10 cellular contexts compared by ENCODE assay signal in the genomic region with DNA sequence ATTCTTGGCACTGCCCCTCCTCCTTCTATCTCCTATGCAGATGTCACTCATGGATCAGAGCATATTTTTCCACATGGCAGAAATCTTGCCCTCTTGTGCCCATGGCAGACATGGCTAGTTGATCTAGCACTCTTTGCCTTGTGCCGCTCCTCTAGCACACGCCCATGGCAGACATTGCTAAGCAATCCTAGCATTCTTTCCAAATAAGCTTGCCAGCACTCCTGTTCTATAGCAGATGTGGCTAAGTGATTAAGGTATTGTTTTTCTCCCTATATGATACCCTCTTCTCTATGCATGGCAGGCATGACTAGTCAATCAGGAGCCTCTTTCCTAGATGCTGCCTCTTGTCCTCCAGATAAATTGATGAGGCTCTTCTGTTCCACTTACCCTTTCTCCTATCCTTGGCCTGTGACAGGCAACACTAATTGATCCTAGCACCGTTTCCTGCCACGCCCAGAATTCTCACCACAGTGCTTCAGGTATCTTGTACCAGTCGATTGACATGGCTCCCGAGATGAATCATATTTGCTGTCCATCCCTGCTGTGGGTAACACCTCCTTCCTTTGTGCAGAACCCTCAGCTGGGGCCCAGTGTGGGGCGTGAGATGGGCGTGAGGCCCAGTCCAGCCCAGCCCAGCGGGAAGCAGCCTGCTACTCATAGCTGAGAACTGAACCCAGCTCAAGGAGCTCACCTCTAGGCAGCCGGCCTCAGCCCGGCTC. TPM values are rescaled to one million over a fixed set of nuclear protein-coding genes. Genes with fewer than 3 reads are reported as not detected.
DNase-seq lines count a peak whose midpoint lies in the region; ATAC-seq and TF ChIP-seq lines count a peak whose summit lies in the region.
"Had no signal": no experiment of that assay in that cellular context is flagged by ENCODE, and none has a peak within 500 bp of the region (broad histone marks: within the 10 kb centered on the region; RNA-seq: fewer than 3 reads in every experiment).

No MANE protein-coding gene starts in this region.

- H3K27ac Mint-ChIP-seq in activated naive CD4-positive, alpha-beta T cell treated with anti-CD3 and anti-CD28 coated beads for 36 hours = peak overlapping the region; percentile 61
- H3K27ac Mint-ChIP-seq in activated CD4-positive, alpha-beta memory T cell treated with anti-CD3 and anti-CD28 coated beads, Interleukin-2, amount 10 ng/mL, durations not matched to agents 7 days and 5 days = peak overlapping the region; percentile 83
- H3K27ac Mint-ChIP-seq in type B pancreatic cell = peak overlapping the region; percentile 81

- TF ChIP-seq CTCF in foreskin fibroblast (IDR thresholded peaks at IDR 0.05; ENCODE audit: low read depth, low read length) (no peak), type B pancreatic cell (conservative IDR thresholded peaks at IDR 0.05) (no peak)

- no peak overlapping the region for H3K4me3 ChIP-seq in foreskin fibroblast (ENCODE audit: low read depth in 1 of 2, low read length in 2 of 2)
- H3K4me3 ChIP-seq: Peyer's patch had no signal

- CTCF ChIA-PET in activated naive CD4-positive, alpha-beta T cell treated with anti-CD3 and anti-CD28 coated beads for 36 hours (lab: Charles Lee) = interaction anchor here (0.6 to 0.9 kb wide), 2 partner anchors 49 to 105 kb away, joined by 3 read pairs; no protein-coding TSS in a partner anchor
- CTCF ChIA-PET in activated CD4-positive, alpha-beta memory T cell treated with anti-CD3 and anti-CD28 coated beads, Interleukin-2, amount 10 ng/mL, durations not matched to agents 7 days and 5 days (lab: Charles Lee) = interaction anchor here (0.8 to 1.5 kb wide), 4 partner anchors 12 to 92 kb away, joined by 3 to 8 read pairs (median 5); partner anchors contain the start of genes CARM1 and DNM2

- intact Hi-C loops in activated naive CD4-positive, alpha-beta T cell treated with anti-CD3 and anti-CD28 coated beads for 36 hours (cut with micrococcal nuclease) = loop anchor here (1.0 kb wide), 1 partner anchor 12 kb away; no protein-coding TSS in a partner anchor

- no peaks in the 10 kb centered on the region for H3K9me3 Mint-ChIP-seq in activated naive CD4-positive, alpha-beta T cell treated with anti-CD3 and anti-CD28 coated beads for 36 hours
- H3K9me3 Mint-ChIP-seq in activated CD4-positive, alpha-beta memory T cell treated with anti-CD3 and anti-CD28 coated beads, Interleukin-2, amount 10 ng/mL, durations not matched to agents 7 days and 5 days = peaks cover 8% of the 10 kb centered on the region
- H3K9me3 Mint-ChIP-seq in type B pancreatic cell = peaks cover 4% of the 10 kb centered on the region

- peak; percentile 60 for DNase-seq in activated naive CD4-positive, alpha-beta T cell treated with anti-CD3 and anti-CD28 coated beads for 36 hours
- no peak for DNase-seq in activated naive CD4-positive, alpha-beta T cell (lab: John Stamatoyannopoulos, UW)
- peak; percentile 80 for DNase-seq in activated CD4-positive, alpha-beta memory T cell treated with anti-CD3 and anti-CD28 coated beads, Interleukin-2, amount 10 ng/mL, durations not matched to agents 7 days and 5 days
- DNase-seq in foreskin fibroblast (peak; percentile 53 to 81), type B pancreatic cell (ENCODE audit: extremely low spot score, unreplicated experiment) (no peak), 8988T (no peak), KBM-7 (no peak)
- DNase-seq: DND-41 had no signal

- POLR2A ChIA-PET in activated CD4-positive, alpha-beta memory T cell treated with anti-CD3 and anti-CD28 coated beads, Interleukin-2, amount 10 ng/mL, durations not matched to agents 7 days and 5 days (lab: Charles Lee) = interaction anchor here (0.6 to 1.6 kb wide), 5 partner anchors 11 to 91 kb away, joined by 3 to 9 read pairs (median 4); partner anchors contain the start of genes DNM2 and TMED1

- no peak for ATAC-seq in HG02610 (IDR thresholded peaks at IDR 0.05; ENCODE audit: unreplicated experiment)

- H3K27me3 Mint-ChIP-seq in activated naive CD4-positive, alpha-beta T cell treated with anti-CD3 and anti-CD28 coated beads for 36 hours (ENCODE audit: low read depth) = no peaks in the 10 kb centered on the region
- no peaks in the 10 kb centered on the region for H3K27me3 Mint-ChIP-seq in activated CD4-positive, alpha-beta memory T cell treated with anti-CD3 and anti-CD28 coated beads, Interleukin-2, amount 10 ng/mL, durations not matched to agents 7 days and 5 days
- H3K27me3 Mint-ChIP-seq in type B pancreatic cell = no peaks in the 10 kb centered on the region

- in situ Hi-C loops in KBM-7 (cut with MboI; ENCODE audit: low pct_unique_long_range_greater_than_20kb, low sequenced_read_pairs) = no loop called here

- peaks cover 20% of the 10 kb centered on the region for H3K4me1 Mint-ChIP-seq in activated naive CD4-positive, alpha-beta T cell treated with anti-CD3 and anti-CD28 coated beads for 36 hours (ENCODE audit: low read depth)
- H3K4me1 Mint-ChIP-seq in activated CD4-positive, alpha-beta memory T cell treated with anti-CD3 and anti-CD28 coated beads, Interleukin-2, amount 10 ng/mL, durations not matched to agents 7 days and 5 days = peaks cover 50% of the 10 kb centered on the region
- H3K4me1 Mint-ChIP-seq in type B pancreatic cell (ENCODE audit: unreplicated experiment) = peaks cover 7% of the 10 kb centered on the region

- no peak overlapping the region for H3K4me3 Mint-ChIP-seq in activated naive CD4-positive, alpha-beta T cell treated with anti-CD3 and anti-CD28 coated beads for 36 hours
- peak overlapping the region; percentile 22 for H3K4me3 Mint-ChIP-seq in activated CD4-positive, alpha-beta memory T cell treated with anti-CD3 and anti-CD28 coated beads, Interleukin-2, amount 10 ng/mL, durations not matched to agents 7 days and 5 days
- peak overlapping the region; percentile 8 for H3K4me3 Mint-ChIP-seq in type B pancreatic cell

- peaks cover 15% of the 10 kb centered on the region for H3K36me3 Mint-ChIP-seq in activated naive CD4-positive, alpha-beta T cell treated with anti-CD3 and anti-CD28 coated beads for 36 hours (ENCODE audit: low read depth)
- peaks cover 54% of the 10 kb centered on the region for H3K36me3 Mint-ChIP-seq in activated CD4-positive, alpha-beta memory T cell treated with anti-CD3 and anti-CD28 coated beads, Interleukin-2, amount 10 ng/mL, durations not matched to agents 7 days and 5 days (ENCODE audit: low read depth)
- H3K36me3 Mint-ChIP-seq in type B pancreatic cell = peaks cover 29% of the 10 kb centered on the region

RNA-seq across cellular contexts. Expression of gene TMED1, which starts 26.9 kb away (rescaled TPM):
- 10 to 100 TPM; 15.3 to 16.7 TPM for total RNA-seq in activated naive CD4-positive, alpha-beta T cell treated with anti-CD3 and anti-CD28 coated beads for 36 hours
- total RNA-seq in activated CD4-positive, alpha-beta memory T cell treated with anti-CD3 and anti-CD28 coated beads, Interleukin-2, amount 10 ng/mL, durations not matched to agents 7 days and 5 days = 10 to 100 TPM; 15.7 to 17.3 TPM
- total RNA-seq in type B pancreatic cell (ENCODE audit: low replicate concordance) = 23.0 and 30.9 TPM in 2 replicates

RNA-seq across cellular contexts. Expression of gene C19orf38, which starts 39.1 kb away (rescaled TPM):
- 1 to 10 TPM; 4.4 to 4.8 TPM for total RNA-seq in activated naive CD4-positive, alpha-beta T cell treated with anti-CD3 and anti-CD28 coated beads for 36 hours
- total RNA-seq in activated CD4-positive, alpha-beta memory T cell treated with anti-CD3 and anti-CD28 coated beads, Interleukin-2, amount 10 ng/mL, durations not matched to agents 7 days and 5 days = 1 to 10 TPM; 1.1 to 1.8 TPM
- 0.45 and 1.1 TPM in 2 replicates for total RNA-seq in type B pancreatic cell (ENCODE audit: low replicate concordance)

Comparison
In these comparisons a context has a peak if more than half of its experiments do, and no peak if none do; other contexts are left out.
1. DNase-seq: peak in activated naive CD4-positive, alpha-beta T cell treated with anti-CD3 and anti-CD28 coated beads for 36 hours (single experiment), activated CD4-positive, alpha-beta memory T cell treated with anti-CD3 and anti-CD28 coated beads, Interleukin-2, amount 10 ng/mL, durations not matched to agents 7 days and 5 days (single experiment) and foreskin fibroblast (2 of 2); none in activated naive CD4-positive, alpha-beta T cell (0 of 4), type B pancreatic cell (single experiment), 8988T (single experiment) and KBM-7 (single experiment).
2. Peak in every context shown above with its lines, with median percentiles within 50 percentile points of each other: H3K27ac Mint-ChIP-seq.